In genomic region chr12:77189463-77189862, GRCh38 we compare ENCODE assay signal across 12 cellular contexts.
A peak's percentile ranks its signal among the peaks of the same experiment; 100 is the strongest.
DNase-seq lines count a peak whose midpoint lies in the region; ATAC-seq, FAIRE-seq and TF ChIP-seq lines count a peak whose summit lies in the region.
"Had no signal": no experiment of that assay in that cellular context is flagged by ENCODE, and none has a peak within 500 bp of the region (broad histone marks: within the 10 kb centered on the region; RNA-seq: fewer than 3 reads in every experiment).

No MANE protein-coding gene starts in this region.

- H3K27me3 ChIP-seq in right lobe of liver: no peaks in the 10 kb centered on the region
- H3K27me3 ChIP-seq: colonic mucosa had no signal

- in situ Hi-C loops in astrocyte of the cerebellum (cut with HindIII; ENCODE audit: low sequenced_read_pairs) (no loop called here), GM13976 (cut with MboI; ENCODE audit: low sequenced_read_pairs, unreplicated experiment) (no loop called here)

- 38% methylated on average over 5 of the region's 5 CpGs for WGBS in right lobe of liver (ENCODE audit: insufficient coverage, low coverage, low lambda C conversion rate, missing lambda C conversion rate)

- no peaks in the 10 kb centered on the region for H3K4me1 ChIP-seq in right lobe of liver
- H3K4me1 ChIP-seq: colonic mucosa, left ventricle myocardium inferior had no signal

- no peak overlapping the region for H3K27ac ChIP-seq in right lobe of liver
- H3K27ac ChIP-seq: colonic mucosa, left ventricle myocardium inferior had no signal

- TF ChIP-seq POLR2A in right lobe of liver (IDR thresholded peaks at IDR 0.05) (no peak), H54 (IDR thresholded peaks at IDR 0.05; ENCODE audit: low read depth, low read length) (no peak)

- no peak for FAIRE-seq in H54 (lab: Jason Lieb, UNC)

- CTCF ChIA-PET in AG04449 (lab: Yijun Ruan, JAX): no interaction called here

- intact Hi-C loops in right lobe of liver (cut with DNase I): no loop called here

- no peaks in the 10 kb centered on the region for H3K36me3 ChIP-seq in right lobe of liver
- H3K36me3 ChIP-seq: colonic mucosa, left ventricle myocardium inferior had no signal

- DNase-seq in AG04449 (ENCODE audit: low read depth, low spot score) (peak; percentile 78), HS-5 (ENCODE audit: low read depth) (peak; percentile 78), astrocyte of the cerebellum (ENCODE audit: low read depth) (peak; percentile 63), iris pigment epithelial cell (ENCODE audit: low read depth) (peak; percentile 75), occipital lobe (lab: John Stamatoyannopoulos, UW) (no peak), right lobe of liver (no peak), H54 (ENCODE audit: insufficient read length, low spot score) (no peak), GM13976 (ENCODE audit: low spot score) (no peak)
- DNase-seq: activated CD4-positive, alpha-beta T cell treated with anti-CD3 and anti-CD28 coated beads, Interleukin-2, amount 50 U/mL, for 1 hour; colonic mucosa; left ventricle myocardium inferior; nucleus accumbens had no signal

- H3K9me3 ChIP-seq in right lobe of liver: no peaks in the 10 kb centered on the region
- H3K9me3 ChIP-seq: colonic mucosa, left ventricle myocardium inferior had no signal

- TF ChIP-seq CTCF in AG04449 (IDR thresholded peaks at IDR 0.05; ENCODE audit: insufficient read depth, low read length, missing control alignments) (no peak), astrocyte of the cerebellum (IDR thresholded peaks at IDR 0.05; ENCODE audit: low read depth, low read length, missing control alignments) (no peak), right lobe of liver (IDR thresholded peaks at IDR 0.05) (no peak), GM13976 (IDR thresholded peaks at IDR 0.05; ENCODE audit: borderline replicate concordance, control extremely low read depth, extremely low read depth, insufficient read depth, missing control alignments) (no peak)

- H3K4me3 ChIP-seq in AG04449 (ENCODE audit: low read depth, low read length): no peak overlapping the region
- no peak overlapping the region for H3K4me3 ChIP-seq in astrocyte of the cerebellum (ENCODE audit: low read depth, low read length)
- no peak overlapping the region for H3K4me3 ChIP-seq in right lobe of liver
- H3K4me3 ChIP-seq: colonic mucosa, left ventricle myocardium inferior had no signal

- no peak for ATAC-seq in right lobe of liver

- POLR2A ChIA-PET in AG04449 (lab: Yijun Ruan, JAX): no interaction called here

Comparison
In these comparisons a context has a peak if more than half of its experiments do, and no peak if none do; other contexts are left out.
1. DNase-seq: peak in AG04449 (single experiment), HS-5 (single experiment), astrocyte of the cerebellum (single experiment) and iris pigment epithelial cell (single experiment); none in occipital lobe (single experiment), right lobe of liver (0 of 3), H54 (single experiment) and GM13976 (single experiment).